Comparison of ENCODE assay signal across 1 cellular context in the genomic region with DNA sequence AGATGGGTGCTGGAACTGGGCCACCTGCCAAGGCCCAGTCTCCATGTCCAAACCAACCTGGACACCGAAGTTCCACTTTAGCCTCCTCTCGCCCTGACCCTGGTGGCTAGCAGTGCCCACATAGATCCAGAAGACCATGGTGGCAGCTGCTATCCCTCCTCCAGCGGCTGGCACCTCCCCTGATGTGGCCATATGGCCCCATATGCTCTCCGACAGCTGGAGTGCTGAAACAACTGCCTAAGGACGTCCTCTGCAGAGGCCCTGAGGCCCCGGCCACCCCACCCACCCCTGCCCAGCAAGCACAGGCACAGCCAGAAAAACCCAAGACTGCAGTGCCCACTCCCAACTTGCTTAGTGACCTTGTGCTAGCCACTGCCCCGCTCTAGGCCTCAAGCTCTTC.
TF ChIP-seq lines count a peak whose summit lies in the region.

No MANE protein-coding gene starts in this region.

TF ChIP-seq in HEK293, 187 proteins besides CTCF, POLR2A, EP300 and RAD21 (continued from another document):
- TF ChIP-seq, protein P1, sequence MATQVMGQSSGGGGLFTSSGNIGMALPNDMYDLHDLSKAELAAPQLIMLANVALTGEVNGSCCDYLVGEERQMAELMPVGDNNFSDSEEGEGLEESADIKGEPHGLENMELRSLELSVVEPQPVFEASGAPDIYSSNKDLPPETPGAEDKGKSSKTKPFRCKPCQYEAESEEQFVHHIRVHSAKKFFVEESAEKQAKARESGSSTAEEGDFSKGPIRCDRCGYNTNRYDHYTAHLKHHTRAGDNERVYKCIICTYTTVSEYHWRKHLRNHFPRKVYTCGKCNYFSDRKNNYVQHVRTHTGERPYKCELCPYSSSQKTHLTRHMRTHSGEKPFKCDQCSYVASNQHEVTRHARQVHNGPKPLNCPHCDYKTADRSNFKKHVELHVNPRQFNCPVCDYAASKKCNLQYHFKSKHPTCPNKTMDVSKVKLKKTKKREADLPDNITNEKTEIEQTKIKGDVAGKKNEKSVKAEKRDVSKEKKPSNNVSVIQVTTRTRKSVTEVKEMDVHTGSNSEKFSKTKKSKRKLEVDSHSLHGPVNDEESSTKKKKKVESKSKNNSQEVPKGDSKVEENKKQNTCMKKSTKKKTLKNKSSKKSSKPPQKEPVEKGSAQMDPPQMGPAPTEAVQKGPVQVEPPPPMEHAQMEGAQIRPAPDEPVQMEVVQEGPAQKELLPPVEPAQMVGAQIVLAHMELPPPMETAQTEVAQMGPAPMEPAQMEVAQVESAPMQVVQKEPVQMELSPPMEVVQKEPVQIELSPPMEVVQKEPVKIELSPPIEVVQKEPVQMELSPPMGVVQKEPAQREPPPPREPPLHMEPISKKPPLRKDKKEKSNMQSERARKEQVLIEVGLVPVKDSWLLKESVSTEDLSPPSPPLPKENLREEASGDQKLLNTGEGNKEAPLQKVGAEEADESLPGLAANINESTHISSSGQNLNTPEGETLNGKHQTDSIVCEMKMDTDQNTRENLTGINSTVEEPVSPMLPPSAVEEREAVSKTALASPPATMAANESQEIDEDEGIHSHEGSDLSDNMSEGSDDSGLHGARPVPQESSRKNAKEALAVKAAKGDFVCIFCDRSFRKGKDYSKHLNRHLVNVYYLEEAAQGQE (tag by site-specific recombination; IDR thresholded peaks at IDR 0.05): peak; percentile 48; the same call in 1 of the 2 replicates
- TF ChIP-seq ZSCAN16 (tag by site-specific recombination; IDR thresholded peaks at IDR 0.05): no peak
